Comparison of ENCODE assay signal across 16 cellular contexts in genomic region chrX:41737065-41737464, GRCh38. TPM values are rescaled to one million over a fixed set of nuclear protein-coding genes. Genes with fewer than 3 reads are reported as not detected.
A peak's percentile ranks its signal among the peaks of the same experiment; 100 is the strongest.
DNase-seq lines count a peak whose midpoint lies in the region; ATAC-seq lines count a peak whose summit lies in the region.
"Had no signal": no experiment of that assay in that cellular context is flagged by ENCODE, and none has a peak within 500 bp of the region (broad histone marks: within the 10 kb centered on the region; RNA-seq: fewer than 3 reads in every experiment).

No MANE protein-coding gene starts in this region.

- H3K27ac Mint-ChIP-seq in activated naive CD4-positive, alpha-beta T cell treated with anti-CD3 and anti-CD28 coated beads for 36 hours = no peak overlapping the region
- H3K27ac Mint-ChIP-seq in T-helper 17 cell = peak overlapping the region; percentile 65
- H3K27ac Mint-ChIP-seq in activated naive CD8-positive, alpha-beta T cell treated with anti-CD3 and anti-CD28 coated beads, Interleukin-2, amount 50 U/mL, for 24 hours = peak overlapping the region; percentile 59
- H3K27ac Mint-ChIP-seq in stimulated activated memory B cell treated with anti-CD40 and anti-IgM and Interleukin-4, amounts not matched to agents 10 μg/mL and 1 μg/mL and 100 μg/mL, for 72 hours = peak overlapping the region; percentile 18
- H3K27ac Mint-ChIP-seq: mesothelial cell of epicardium had no signal

- intact Hi-C loops in activated naive CD4-positive, alpha-beta T cell treated with anti-CD3 and anti-CD28 coated beads for 36 hours (cut with micrococcal nuclease) = loop anchor here (10.0 kb wide), 1 partner anchor 462 kb away; no protein-coding TSS in a partner anchor

- peaks cover 19% of the 10 kb centered on the region for H3K4me1 Mint-ChIP-seq in activated naive CD4-positive, alpha-beta T cell treated with anti-CD3 and anti-CD28 coated beads for 36 hours (ENCODE audit: low read depth)
- H3K4me1 Mint-ChIP-seq in T-helper 17 cell = peaks cover 16% of the 10 kb centered on the region
- H3K4me1 Mint-ChIP-seq in activated naive CD8-positive, alpha-beta T cell treated with anti-CD3 and anti-CD28 coated beads, Interleukin-2, amount 50 U/mL, for 24 hours = peaks cover 41% of the 10 kb centered on the region
- H3K4me1 Mint-ChIP-seq in stimulated activated memory B cell treated with anti-CD40 and anti-IgM and Interleukin-4, amounts not matched to agents 10 μg/mL and 1 μg/mL and 100 μg/mL, for 72 hours = peaks cover 26% of the 10 kb centered on the region

- H3K36me3 Mint-ChIP-seq in activated naive CD4-positive, alpha-beta T cell treated with anti-CD3 and anti-CD28 coated beads for 36 hours (ENCODE audit: low read depth) = peaks cover 2% of the 10 kb centered on the region
- H3K36me3 Mint-ChIP-seq in T-helper 17 cell (ENCODE audit: low read depth) = peaks cover 2% of the 10 kb centered on the region
- H3K36me3 Mint-ChIP-seq in activated naive CD8-positive, alpha-beta T cell treated with anti-CD3 and anti-CD28 coated beads, Interleukin-2, amount 50 U/mL, for 24 hours (ENCODE audit: low read depth) = peaks cover 3% of the 10 kb centered on the region
- H3K36me3 Mint-ChIP-seq in stimulated activated memory B cell treated with anti-CD40 and anti-IgM and Interleukin-4, amounts not matched to agents 10 μg/mL and 1 μg/mL and 100 μg/mL, for 72 hours = no peaks in the 10 kb centered on the region

- CTCF ChIA-PET in activated naive CD4-positive, alpha-beta T cell treated with anti-CD3 and anti-CD28 coated beads for 36 hours (lab: Charles Lee) = no interaction called here

- no peak overlapping the region for H3K4me3 Mint-ChIP-seq in activated naive CD4-positive, alpha-beta T cell treated with anti-CD3 and anti-CD28 coated beads for 36 hours
- H3K4me3 Mint-ChIP-seq in T-helper 17 cell = no peak overlapping the region
- no peak overlapping the region for H3K4me3 Mint-ChIP-seq in activated naive CD8-positive, alpha-beta T cell treated with anti-CD3 and anti-CD28 coated beads, Interleukin-2, amount 50 U/mL, for 24 hours
- H3K4me3 Mint-ChIP-seq in stimulated activated memory B cell treated with anti-CD40 and anti-IgM and Interleukin-4, amounts not matched to agents 10 μg/mL and 1 μg/mL and 100 μg/mL, for 72 hours = no peak overlapping the region
- H3K4me3 Mint-ChIP-seq: mesothelial cell of epicardium had no signal

- DNase-seq in activated naive CD4-positive, alpha-beta T cell treated with anti-CD3 and anti-CD28 coated beads for 36 hours = peak; percentile 60
- no peak for DNase-seq in activated naive CD4-positive, alpha-beta T cell treated with anti-CD3 and anti-CD28 coated beads, Interleukin-2, amount 50 U/mL, for 16 hours
- DNase-seq in T-helper 17 cell (no peak), SK-N-DZ (ENCODE audit: low spot score) (no peak), SHP77 (lab: John Stamatoyannopoulos, UW) (no peak)
- DNase-seq in activated naive CD8-positive, alpha-beta T cell treated with anti-CD3 and anti-CD28 coated beads, Interleukin-2, amount 50 U/mL, for 24 hours = peak; percentile 29
- DNase-seq: DND-41; effector CD8-positive, alpha-beta T cell; NCI-H1092; PC-3; posterior cingulate gyrus; stomach had no signal

- H3K9me3 ChIP-seq in T-helper 17 cell (ENCODE audit: control insufficient read depth, low read length, poor library complexity, severe bottlenecking) = no peaks in the 10 kb centered on the region
- H3K9me3 ChIP-seq: stomach had no signal

- H3K27me3 Mint-ChIP-seq in activated naive CD4-positive, alpha-beta T cell treated with anti-CD3 and anti-CD28 coated beads for 36 hours (ENCODE audit: low read depth) = no peaks in the 10 kb centered on the region
- no peaks in the 10 kb centered on the region for H3K27me3 Mint-ChIP-seq in T-helper 17 cell
- H3K27me3 Mint-ChIP-seq in activated naive CD8-positive, alpha-beta T cell treated with anti-CD3 and anti-CD28 coated beads, Interleukin-2, amount 50 U/mL, for 24 hours = no peaks in the 10 kb centered on the region
- no peaks in the 10 kb centered on the region for H3K27me3 Mint-ChIP-seq in stimulated activated memory B cell treated with anti-CD40 and anti-IgM and Interleukin-4, amounts not matched to agents 10 μg/mL and 1 μg/mL and 100 μg/mL, for 72 hours

- no peaks in the 10 kb centered on the region for H3K9me3 Mint-ChIP-seq in activated naive CD4-positive, alpha-beta T cell treated with anti-CD3 and anti-CD28 coated beads for 36 hours
- H3K9me3 Mint-ChIP-seq in activated naive CD8-positive, alpha-beta T cell treated with anti-CD3 and anti-CD28 coated beads, Interleukin-2, amount 50 U/mL, for 24 hours = no peaks in the 10 kb centered on the region
- H3K9me3 Mint-ChIP-seq in stimulated activated memory B cell treated with anti-CD40 and anti-IgM and Interleukin-4, amounts not matched to agents 10 μg/mL and 1 μg/mL and 100 μg/mL, for 72 hours = no peaks in the 10 kb centered on the region

- peak; percentile 40 for ATAC-seq in T-helper 17 cell
- peak; percentile 52 for ATAC-seq in activated naive CD8-positive, alpha-beta T cell treated with anti-CD3 and anti-CD28 coated beads, Interleukin-2, amount 50 U/mL, for 24 hours
- no peak for ATAC-seq in stimulated activated memory B cell treated with anti-CD40 and anti-IgM and Interleukin-4, amounts not matched to agents 10 μg/mL and 1 μg/mL and 100 μg/mL, for 72 hours
- ATAC-seq in GM21529 (IDR thresholded peaks at IDR 0.05; ENCODE audit: unreplicated experiment) = no peak
- ATAC-seq: PC-3 had no signal

RNA-seq across cellular contexts. Expression of gene GPR82, which starts 13.1 kb away (rescaled TPM):
- total RNA-seq in activated naive CD4-positive, alpha-beta T cell treated with anti-CD3 and anti-CD28 coated beads for 36 hours = not detected
- total RNA-seq in T-helper 17 cell = not detected
- not detected in 2 replicates for polyA plus RNA-seq in SK-N-DZ (2014; cell fraction: cytosol; rRNA removed)
- polyA plus RNA-seq in SK-N-DZ (2014; cell fraction: nucleus; rRNA removed) = not detected in 2 replicates
- total RNA-seq: fibroblast of villous mesenchyme, mesothelial cell of epicardium, PC-3 had no signal

RNA-seq across cellular contexts. Expression of gene GPR34, which starts 48.3 kb away (rescaled TPM):
- total RNA-seq in activated naive CD4-positive, alpha-beta T cell treated with anti-CD3 and anti-CD28 coated beads for 36 hours = not detected
- under 1 TPM in 1 of 2 donors, not detected in 1; 0.17 TPM for total RNA-seq in T-helper 17 cell
- not detected in 2 replicates for polyA plus RNA-seq in SK-N-DZ (2014; cell fraction: cytosol; rRNA removed)
- not detected in 2 replicates for polyA plus RNA-seq in SK-N-DZ (2014; cell fraction: nucleus; rRNA removed)
- total RNA-seq: mesothelial cell of epicardium, PC-3 had no signal

Comparison
In these comparisons a context has a peak if more than half of its experiments do, and no peak if none do; other contexts are left out.
1. DNase-seq: peak in activated naive CD4-positive, alpha-beta T cell treated with anti-CD3 and anti-CD28 coated beads for 36 hours (single experiment) and activated naive CD8-positive, alpha-beta T cell treated with anti-CD3 and anti-CD28 coated beads, Interleukin-2, amount 50 U/mL, for 24 hours (single experiment); none in activated naive CD4-positive, alpha-beta T cell treated with anti-CD3 and anti-CD28 coated beads, Interleukin-2, amount 50 U/mL, for 16 hours (single experiment), T-helper 17 cell (0 of 3), SK-N-DZ (single experiment) and SHP77 (0 of 2).
2. ATAC-seq: peak in T-helper 17 cell (single experiment) and activated naive CD8-positive, alpha-beta T cell treated with anti-CD3 and anti-CD28 coated beads, Interleukin-2, amount 50 U/mL, for 24 hours (single experiment); none in stimulated activated memory B cell treated with anti-CD40 and anti-IgM and Interleukin-4, amounts not matched to agents 10 μg/mL and 1 μg/mL and 100 μg/mL, for 72 hours (single experiment) and GM21529 (single experiment).